8 cellular contexts compared by ENCODE assay signal in the genomic region with DNA sequence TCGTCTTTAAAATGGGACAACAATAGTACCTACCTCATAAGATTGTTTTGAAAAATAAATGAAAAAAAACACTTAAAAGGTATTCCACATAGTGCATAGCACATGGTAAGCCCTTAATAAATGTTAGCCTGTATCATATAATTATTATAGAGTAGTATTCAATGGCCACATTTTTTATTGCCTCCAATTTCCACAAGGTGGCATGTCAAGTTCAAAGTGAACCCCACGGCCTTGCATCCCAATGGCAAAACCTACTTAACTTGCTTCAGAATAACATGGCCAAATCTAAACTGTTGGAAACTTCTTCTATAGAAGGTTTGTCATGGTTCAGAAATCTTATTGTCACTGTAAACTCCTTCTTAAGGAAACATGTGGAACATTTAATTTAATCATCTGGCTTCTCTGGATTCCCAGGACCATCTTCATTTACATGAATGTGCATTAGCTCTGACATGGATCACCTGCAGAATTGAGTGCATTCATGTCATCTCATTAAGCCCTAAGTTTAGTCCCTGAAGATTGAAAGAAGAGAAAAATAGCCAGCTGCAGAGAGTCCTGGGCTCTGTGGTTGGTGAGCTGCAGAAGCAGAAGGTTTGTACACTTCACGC.
DNase-seq lines count a peak whose midpoint lies in the region; ATAC-seq, FAIRE-seq and TF ChIP-seq lines count a peak whose summit lies in the region.

No MANE protein-coding gene starts in this region.

- no peak overlapping the region for H3K9ac ChIP-seq in HCT116 (ENCODE audit: low read length)
- no peak overlapping the region for H3K9ac ChIP-seq in PC-3 (ENCODE audit: low read length)
- no peak overlapping the region for H3K9ac ChIP-seq in endothelial cell of umbilical vein (replicated peaks; ENCODE audit: extremely low read depth, insufficient read depth, low read length)

- peak; percentile 35 to 53 (median 48); a peak in 4 of 6 replicates for TF ChIP-seq CTCF in HCT116 (IDR thresholded peaks at IDR 0.05 in 2 of 3, conservative IDR thresholded peaks at IDR 0.05 in 1 of 3; ENCODE audit: borderline replicate concordance in 1 of 3, insufficient read depth in 1 of 3, low read depth in 2 of 3, low read length in 2 of 3)
- TF ChIP-seq CTCF in PC-3 (conservative IDR thresholded peaks at IDR 0.05; ENCODE audit: low read depth, low read length), result peak; percentile 72
- TF ChIP-seq CTCF in endothelial cell of umbilical vein (IDR thresholded peaks at IDR 0.05; ENCODE audit: extremely low read depth in 1 of 2, insufficient read depth in 1 of 2, low read depth in 1 of 2, low read length in 2 of 2), result peak; percentile 45 to 46

- POLR2A ChIA-PET in HCT116 (lab: Charles Lee) (no interaction called here), PC-3 (lab: Charles Lee; ENCODE audit: unreplicated experiment) (no interaction called here), endothelial cell of umbilical vein (lab: Charles Lee) (no interaction called here)

- RAD21 ChIA-PET in HCT116 (lab: Charles Lee; ENCODE audit: low non-redundant PET in 1 of 2, low total read pairs in 2 of 2, uncharacterized antibody in 2 of 2, unreplicated experiment in 2 of 2), result no interaction called here

- H3K79me2 ChIP-seq in HCT116 (ENCODE audit: insufficient read depth, low read length), result no peaks in the 10 kb centered on the region
- no peaks in the 10 kb centered on the region for H3K79me2 ChIP-seq in PC-3 (ENCODE audit: low read length)
- H3K79me2 ChIP-seq in endothelial cell of umbilical vein (ENCODE audit: control insufficient read depth, insufficient read depth, low read length), result no peaks in the 10 kb centered on the region

- dilution Hi-C loops in endothelial cell of umbilical vein (cut with MboI; ENCODE audit: extremely low pct_ligation_motif_present, low sequenced_read_pairs), result loop anchor here (25.0 kb wide), 1 partner anchor 250 kb away; no protein-coding TSS in a partner anchor

- H3K9me3 ChIP-seq in HCT116 (ENCODE audit: control insufficient read depth in 1 of 2, insufficient read depth in 1 of 2, low read depth in 1 of 2, low read length in 2 of 2) (no peaks in the 10 kb centered on the region), PC-3 (ENCODE audit: low read length) (no peaks in the 10 kb centered on the region), endothelial cell of umbilical vein (replicated peaks; ENCODE audit: control insufficient read depth, insufficient read depth, low read length) (no peaks in the 10 kb centered on the region)

- peak; percentile 75 for ATAC-seq in HCT116
- peak; percentile 57 for ATAC-seq in PC-3
- ATAC-seq in GM18870 (IDR thresholded peaks at IDR 0.05; ENCODE audit: unreplicated experiment), result no peak

- no peaks in the 10 kb centered on the region for H3F3A ChIP-seq in PC-3 (ENCODE audit: low read length, unreplicated experiment)

- H3K9me2 ChIP-seq in HCT116 (ENCODE audit: insufficient read depth), result no peaks in the 10 kb centered on the region
- no peaks in the 10 kb centered on the region for H3K9me2 ChIP-seq in PC-3 (replicated peaks; ENCODE audit: low read length)

- H3K4me2 ChIP-seq in HCT116 (ENCODE audit: low read length), result no peak overlapping the region
- no peak overlapping the region for H3K4me2 ChIP-seq in PC-3 (ENCODE audit: low read length)
- H3K4me2 ChIP-seq in endothelial cell of umbilical vein (ENCODE audit: insufficient read depth, low read length), result no peak overlapping the region

- H3K4me3 ChIP-seq in HCT116 (replicated peaks in 1 of 2; ENCODE audit: low read depth in 1 of 2, low read length in 2 of 2) (no peak overlapping the region), PC-3 (ENCODE audit: low read length) (no peak overlapping the region), endothelial cell of umbilical vein (replicated peaks in 1 of 3; ENCODE audit: insufficient read depth in 1 of 3, low read depth in 1 of 3, low read length in 3 of 3) (no peak overlapping the region)

- intact Hi-C loops in HCT116 (cut with micrococcal nuclease), result loop anchor here (1.0 kb wide), 1 partner anchor 252 kb away; no protein-coding TSS in a partner anchor
- intact Hi-C loops in PC-3 (cut with micrococcal nuclease), result loop anchor here (1.0 to 10.0 kb wide), 2 partner anchors 162 to 252 kb away; a partner anchor contains a TSS
- intact Hi-C loops in endothelial cell of umbilical vein (cut with micrococcal nuclease), result loop anchor here (1.0 to 10.0 kb wide), 5 partner anchors 32 to 555 kb away; a partner anchor contains a TSS

- peak; percentile 70 for TF ChIP-seq RAD21 in HCT116 (IDR thresholded peaks at IDR 0.05; ENCODE audit: low read depth)

- DNase-seq in NCI-H1105 (lab: John Stamatoyannopoulos, UW) (peak; percentile 12), NCI-H1105 treated with DMSO at 0.1 percent for 48 hours (lab: John Stamatoyannopoulos, UW) (no peak), HCT116 (ENCODE audit: low read depth, low spot score) (no peak), PC-3 (peak; percentile 54), endothelial cell of umbilical vein (ENCODE audit: low read depth, low spot score) (peak; percentile 62), myocyte (ENCODE audit: low read depth) (peak; percentile 63), NCI-H774 (lab: John Stamatoyannopoulos, UW) (no peak)

- no peak overlapping the region for H2AFZ ChIP-seq in HCT116 (ENCODE audit: low read depth, low read length, poor library complexity, severe bottlenecking)
- no peak overlapping the region for H2AFZ ChIP-seq in PC-3 (ENCODE audit: low read length)
- no peak overlapping the region for H2AFZ ChIP-seq in endothelial cell of umbilical vein (ENCODE audit: low read depth, low read length)

- no TSS peak for BruUV-seq in HCT116 (replicated peaks; lab: Mats Ljungman, UMichigan)
- BruUV-seq in PC-3 (replicated peaks; lab: Mats Ljungman, UMichigan), result TSS peak; percentile 5
- no TSS peak for BruUV-seq in endothelial cell of umbilical vein (replicated peaks; lab: Mats Ljungman, UMichigan)

- 0 out of 2 replicates have a peak, but pooled peaks cover 3% of the 10 kb centered on the region for H4K20me1 ChIP-seq in HCT116 (ENCODE audit: insufficient read depth)
- no peaks in the 10 kb centered on the region for H4K20me1 ChIP-seq in PC-3 (ENCODE audit: low read length)
- H4K20me1 ChIP-seq in endothelial cell of umbilical vein (replicated peaks; ENCODE audit: control insufficient read depth, extremely low read depth, insufficient read depth, low read length), result no peaks in the 10 kb centered on the region

- no peaks in the 10 kb centered on the region for H3K9me1 ChIP-seq in endothelial cell of umbilical vein (replicated peaks; ENCODE audit: control insufficient read depth, extremely low read depth, insufficient read depth, low read length)

- no peaks in the 10 kb centered on the region for H3K27me3 ChIP-seq in HCT116 (ENCODE audit: insufficient read depth, low read length)
- no peaks in the 10 kb centered on the region for H3K27me3 ChIP-seq in PC-3 (ENCODE audit: low read length)
- no peaks in the 10 kb centered on the region for H3K27me3 ChIP-seq in endothelial cell of umbilical vein (ENCODE audit: control insufficient read depth in 2 of 2, insufficient read depth in 2 of 2, low read length in 2 of 2)

- no peaks in the 10 kb centered on the region for H3K4me1 ChIP-seq in HCT116 (ENCODE audit: control insufficient read depth in 1 of 2, insufficient read depth in 2 of 2, low read length in 2 of 2)
- H3K4me1 ChIP-seq in PC-3 (ENCODE audit: insufficient read depth, low read length), result no peaks in the 10 kb centered on the region
- no peaks in the 10 kb centered on the region for H3K4me1 ChIP-seq in endothelial cell of umbilical vein (ENCODE audit: control insufficient read depth, extremely low read depth, insufficient read depth, low read length)

- H3K36me3 ChIP-seq in HCT116 (ENCODE audit: control insufficient read depth in 1 of 2, insufficient read depth in 2 of 2, low read length in 2 of 2), result peaks cover 0 to 27% of the 10 kb centered on the region in 2 experiments; a peak in 2 of 4 replicates
- H3K36me3 ChIP-seq in PC-3 (ENCODE audit: low read depth, low read length), result peaks cover 8% of the 10 kb centered on the region
- no peaks in the 10 kb centered on the region for H3K36me3 ChIP-seq in endothelial cell of umbilical vein (ENCODE audit: control insufficient read depth in 2 of 2, extremely low read depth in 1 of 2, insufficient read depth in 2 of 2, low read length in 2 of 2)

- H3K27ac ChIP-seq in HCT116 (ENCODE audit: low read depth, low read length) (no peak overlapping the region), PC-3 (ENCODE audit: low read length) (no peak overlapping the region), endothelial cell of umbilical vein (ENCODE audit: insufficient read depth, low read depth, low read length) (no peak overlapping the region)

- FAIRE-seq in endothelial cell of umbilical vein (lab: Jason Lieb, UNC), result peak; percentile 78

- CTCF ChIA-PET in HCT116 (lab: Charles Lee) (interaction anchor here (0.9 to 1.6 kb wide), 2 partner anchors 251 to 252 kb away, joined by 5 read pairs; no protein-coding TSS in a partner anchor), PC-3 (lab: Charles Lee) (interaction anchor here (0.6 kb wide), 1 partner anchor 264 kb away, joined by 3 read pairs; no protein-coding TSS in a partner anchor), endothelial cell of umbilical vein (lab: Charles Lee) (interaction anchor here (0.8 to 10.3 kb wide), 25 partner anchors 9 to 340 kb away, joined by 3 to 129 read pairs (median 4); a partner anchor contains a TSS)

- TF ChIP-seq POLR2A in HCT116 (IDR thresholded peaks at IDR 0.05; ENCODE audit: borderline replicate concordance, extremely low read depth, insufficient read depth, insufficient read length) (no peak), endothelial cell of umbilical vein (IDR thresholded peaks at IDR 0.05; ENCODE audit: low read depth, low read length) (no peak)

TF ChIP-seq in HCT116, 20 proteins besides CTCF, POLR2A, EP300 and RAD21 (continues in another document):
- no peak for TF ChIP-seq SIN3A (IDR thresholded peaks at IDR 0.05; ENCODE audit: low read depth)
- TF ChIP-seq, protein P1, sequence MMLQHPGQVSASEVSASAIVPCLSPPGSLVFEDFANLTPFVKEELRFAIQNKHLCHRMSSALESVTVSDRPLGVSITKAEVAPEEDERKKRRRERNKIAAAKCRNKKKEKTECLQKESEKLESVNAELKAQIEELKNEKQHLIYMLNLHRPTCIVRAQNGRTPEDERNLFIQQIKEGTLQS (IDR thresholded peaks at IDR 0.05), result no peak

TF ChIP-seq in endothelial cell of umbilical vein, 7 proteins besides CTCF, POLR2A, EP300 and RAD21 (continues in another document):
- TF ChIP-seq GATA2 (IDR thresholded peaks at IDR 0.05; ENCODE audit: insufficient read depth, insufficient read length, low read depth, low read length) (no peak), MYC (IDR thresholded peaks at IDR 0.05; ENCODE audit: low read depth, low read length) (no peak), EZH2 (IDR thresholded peaks at IDR 0.05; ENCODE audit: borderline replicate concordance, low read depth, low read length, severe bottlenecking) (no peak), JUN (IDR thresholded peaks at IDR 0.05; ENCODE audit: borderline replicate concordance, insufficient read depth, insufficient read length, low read depth) (no peak), POLR2AphosphoS5 (IDR thresholded peaks at IDR 0.05; ENCODE audit: insufficient read depth, low read depth, low read length) (no peak)
- TF ChIP-seq, protein P2, sequence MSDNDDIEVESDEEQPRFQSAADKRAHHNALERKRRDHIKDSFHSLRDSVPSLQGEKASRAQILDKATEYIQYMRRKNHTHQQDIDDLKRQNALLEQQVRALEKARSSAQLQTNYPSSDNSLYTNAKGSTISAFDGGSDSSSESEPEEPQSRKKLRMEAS (IDR thresholded peaks at IDR 0.05; ENCODE audit: insufficient read depth, insufficient read length), result no peak

Comparison
In these comparisons a context has a peak if more than half of its experiments do, and no peak if none do; other contexts are left out.
1. DNase-seq: peak in NCI-H1105 (single experiment), PC-3 (single experiment), endothelial cell of umbilical vein (single experiment) and myocyte (single experiment); none in NCI-H1105 treated with DMSO at 0.1 percent for 48 hours (single experiment), HCT116 (single experiment) and NCI-H774 (single experiment).
2. Peak in every context shown above with its lines, with median percentiles within 50 percentile points of each other: CTCF ChIP-seq.